ENCODE assay signal across 11 cellular contexts in genomic region chr17:39701012-39701783, GRCh38. TPM values are rescaled to one million over a fixed set of nuclear protein-coding genes. Genes with fewer than 3 reads are reported as not detected.
DNase-seq lines count a peak whose midpoint lies in the region; ATAC-seq, FAIRE-seq and TF ChIP-seq lines count a peak whose summit lies in the region.
"Had no signal": no experiment of that assay in that cellular context is flagged by ENCODE, and none has a peak within 500 bp of the region (broad histone marks: within the 10 kb centered on the region; RNA-seq: fewer than 3 reads in every experiment).

No MANE protein-coding gene starts in this region.

- H3K4me3 ChIP-seq in heart left ventricle, result peak overlapping the region; percentile 71 to 99 (median 90)
- H3K4me3 ChIP-seq in epithelial cell of proximal tubule (ENCODE audit: low read depth, low read length), result peak overlapping the region; percentile 92
- peak overlapping the region; percentile 67 to 87 for H3K4me3 ChIP-seq in muscle layer of colon (ENCODE audit: low read depth in 1 of 2, low read length in 2 of 2)
- peak overlapping the region; percentile 61 to 86 for H3K4me3 ChIP-seq in uterus

- intact Hi-C loops in heart left ventricle (cut with DNase I) (no loop called here), left cardiac atrium (cut with DNase I) (no loop called here), uterus (cut with DNase I; ENCODE audit: low total_unique reads) (no loop called here)

- no peak for TF ChIP-seq CTCF in heart left ventricle (IDR thresholded peaks at IDR 0.05)
- TF ChIP-seq CTCF in epithelial cell of proximal tubule (conservative IDR thresholded peaks at IDR 0.05; ENCODE audit: low read depth, low read length), result no peak
- TF ChIP-seq CTCF in uterus (IDR thresholded peaks at IDR 0.05), result no peak

- H3K4me1 ChIP-seq in heart left ventricle (peaks cover 0 to 62% (median 26%) of the 10 kb centered on the region in 12 donors), muscle layer of colon (ENCODE audit: insufficient read depth, low read length) (peaks cover 21% of the 10 kb centered on the region), uterus (no peaks in the 10 kb centered on the region)

- TF ChIP-seq POLR2A in heart left ventricle (IDR thresholded peaks at IDR 0.05), result no peak
- TF ChIP-seq POLR2A in uterus (IDR thresholded peaks at IDR 0.05), result no peak
- no peak for TF ChIP-seq POLR2A in GM12891 (IDR thresholded peaks at IDR 0.05; ENCODE audit: low read depth, low read length)

- 27 to 35% (median 34%) methylated on average over 10 of the region's 10 CpGs for WGBS in heart left ventricle, 4 donors

- no peak for FAIRE-seq in GM12891 (lab: Jason Lieb, UNC)
- FAIRE-seq: colon, urothelium cell line had no signal

- H3K27ac ChIP-seq in heart left ventricle, result peak overlapping the region in 10 of 12 donors; percentile 61 to 94 (median 90)
- H3K27ac ChIP-seq in muscle layer of colon (ENCODE audit: low read depth, low read length), result no peak overlapping the region
- peak overlapping the region in 1 of 2 donors; percentile 81 for H3K27ac ChIP-seq in uterus

- DNase-seq in heart left ventricle (peak in 1 of 5 donors; percentile 9), left cardiac atrium (no peak), epithelial cell of proximal tubule (ENCODE audit: low read depth) (no peak), uterus (no peak), middle frontal gyrus (ENCODE audit: extremely low spot score, low spot score) (no peak), GM12891 (ENCODE audit: insufficient read length, low spot score) (no peak)
- DNase-seq: NCI-H226 had no signal

- ATAC-seq in heart left ventricle (no peak), left cardiac atrium (no peak), HG03354 (IDR thresholded peaks at IDR 0.05; ENCODE audit: poor library complexity, severe bottlenecking, unreplicated experiment) (no peak)

- peaks cover 0 to 13% (median 0%) of the 10 kb centered on the region in 9 donors for H3K27me3 ChIP-seq in heart left ventricle
- no peaks in the 10 kb centered on the region for H3K27me3 ChIP-seq in muscle layer of colon (ENCODE audit: control insufficient read depth in 1 of 2, insufficient read depth in 2 of 2, low read length in 2 of 2)
- H3K27me3 ChIP-seq in uterus, result no peaks in the 10 kb centered on the region

- H3K9ac ChIP-seq in muscle layer of colon (ENCODE audit: low read length), result peak overlapping the region; percentile 7

- H3K9me3 ChIP-seq in heart left ventricle, result no peaks in the 10 kb centered on the region
- H3K9me3 ChIP-seq in muscle layer of colon (ENCODE audit: low read length), result no peaks in the 10 kb centered on the region
- no peaks in the 10 kb centered on the region for H3K9me3 ChIP-seq in uterus

- H3K36me3 ChIP-seq in heart left ventricle (no peaks in the 10 kb centered on the region), muscle layer of colon (ENCODE audit: insufficient read depth, low read length) (no peaks in the 10 kb centered on the region), uterus (no peaks in the 10 kb centered on the region)

TF ChIP-seq in GM12891, 5 proteins besides CTCF, POLR2A, EP300 and RAD21:
- no peak for TF ChIP-seq POLR2AphosphoS5 (IDR thresholded peaks at IDR 0.05; ENCODE audit: low read depth, low read length)
- no peak for TF ChIP-seq TAF1 (IDR thresholded peaks at IDR 0.05; ENCODE audit: low read depth, low read length)
- no peak for TF ChIP-seq PAX5 (IDR thresholded peaks at IDR 0.05; ENCODE audit: insufficient read depth, low read length, severe bottlenecking)
- TF ChIP-seq POU2F2 (IDR thresholded peaks at IDR 0.05; ENCODE audit: low read depth, low read length), result no peak
- TF ChIP-seq SPI1 (IDR thresholded peaks at IDR 0.05; ENCODE audit: low read depth, low read length), result no peak

RNA-seq across cellular contexts. Expression of gene ERBB2, which starts 1.3 kb away (rescaled TPM):
- total RNA-seq in heart left ventricle, result 10 to 100 TPM; 51.4 to 95.1 (median 79.3) TPM
- 10 to 100 TPM; 29.7 to 77.4 TPM for polyA plus RNA-seq in heart left ventricle
- 10 to 100 TPM; 72.7 to 78.5 TPM for total RNA-seq in left cardiac atrium
- total RNA-seq in epithelial cell of proximal tubule, result 29.4 and 53.3 TPM in 2 replicates
- total RNA-seq in uterus, result 10 to 100 TPM; 11.8 to 98.8 (median 44.6) TPM
- polyA plus RNA-seq in GM12891 (2012; ENCODE audit: low read depth, missing spikeins), result 2.8 TPM

RNA-seq across cellular contexts. Expression of gene PGAP3, which starts 13.3 kb away (rescaled TPM):
- total RNA-seq in heart left ventricle (10 to 100 TPM in 7 of 9 donors, 1 to 10 TPM in 2; 8.0 to 18.8 (median 13.1) TPM), left cardiac atrium (10 to 100 TPM in 1 of 2 donors, 1 to 10 TPM in 1; 9.7 to 18.1 TPM), epithelial cell of proximal tubule (6.1 and 11.2 TPM in 2 replicates), uterus (10 to 100 TPM in 3 of 4 donors, 1 to 10 TPM in 1; 4.6 to 24.8 (median 19.5) TPM)
- 10 to 100 TPM; 13.3 to 13.8 TPM for polyA plus RNA-seq in heart left ventricle
- 6.9 TPM for polyA plus RNA-seq in GM12891 (2012; ENCODE audit: low read depth, missing spikeins)

RNA-seq across cellular contexts. Expression of gene MIEN1, which starts 29.1 kb away (rescaled TPM):
- total RNA-seq in heart left ventricle (10 to 100 TPM; 34.3 to 98.1 (median 53.3) TPM), left cardiac atrium (10 to 100 TPM; 48.7 to 55.3 TPM), epithelial cell of proximal tubule (64.0 and 95.7 TPM in 2 replicates), uterus (100 to 1,000 TPM in 1 of 4 donors, 10 to 100 TPM in 2, 1 to 10 TPM in 1; 4.9 to 125 (median 58.5) TPM)
- 100 to 1,000 TPM in 1 of 2 donors, 10 to 100 TPM in 1; 87.6 to 159 TPM for polyA plus RNA-seq in heart left ventricle
- 44.9 TPM for polyA plus RNA-seq in GM12891 (2012; ENCODE audit: low read depth, missing spikeins)

RNA-seq across cellular contexts. Expression of gene PNMT, which starts 32.9 kb away (rescaled TPM):
- total RNA-seq in heart left ventricle (1 to 10 TPM; 2.4 to 7.9 (median 6.0) TPM), left cardiac atrium (10 to 100 TPM in 1 of 2 donors, 1 to 10 TPM in 1; 9.7 to 11.2 TPM), epithelial cell of proximal tubule (not detected in 2 replicates), uterus (1 to 10 TPM in 3 of 4 donors, not detected in 1; 3.8 to 5.0 (median 4.7) TPM)
- 10 to 100 TPM; 13.0 to 15.6 TPM for polyA plus RNA-seq in heart left ventricle
- polyA plus RNA-seq in GM12891 (2012; ENCODE audit: low read depth, missing spikeins), result not detected

RNA-seq across cellular contexts. Expression of gene TCAP, which starts 36.0 kb away (rescaled TPM):
- 1,000 to 10,000 TPM; 2,428 to 9,343 (median 4,137) TPM for total RNA-seq in heart left ventricle
- polyA plus RNA-seq in heart left ventricle, result 1,000 to 10,000 TPM; 2,028 to 5,784 TPM
- total RNA-seq in left cardiac atrium, result 1,000 to 10,000 TPM; 1,910 to 2,797 TPM
- 0.07 TPM in 1 of 2 replicates, not detected in the other for total RNA-seq in epithelial cell of proximal tubule
- 1 to 10 TPM in 1 of 4 donors, under 1 TPM in 1, not detected in 2; 0.28 to 2.2 TPM for total RNA-seq in uterus
- 0.53 TPM for polyA plus RNA-seq in GM12891 (2012; ENCODE audit: low read depth, missing spikeins)
